In the genomic region with DNA sequence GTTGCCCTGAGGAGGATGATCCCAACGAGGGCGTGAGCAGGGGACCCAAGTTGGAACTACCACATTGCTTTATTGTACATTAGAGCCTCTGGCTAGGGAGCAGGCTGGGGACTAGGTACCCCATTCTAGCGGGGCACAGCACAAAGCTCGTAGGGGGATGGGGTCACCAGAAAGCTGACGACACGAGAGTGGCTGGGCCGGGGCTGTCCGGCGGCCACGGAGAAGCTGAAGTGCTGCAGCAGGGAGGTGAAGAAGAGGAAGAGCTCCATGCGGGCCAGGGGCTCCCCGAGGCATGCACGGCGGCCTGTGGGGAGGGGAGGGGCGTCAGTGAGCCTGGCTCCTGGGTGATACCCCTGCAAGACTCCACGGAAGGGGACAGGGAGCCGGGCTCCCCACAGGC, we compare ENCODE assay signal across 1 cellular context. TPM values are rescaled to one million over a fixed set of nuclear protein-coding genes. Genes with fewer than 3 reads are reported as not detected.
"Had no signal": no experiment of that assay in that cellular context is flagged by ENCODE, and none has a peak within 500 bp of the region (broad histone marks: within the 10 kb centered on the region; RNA-seq: fewer than 3 reads in every experiment).

No MANE protein-coding gene starts in this region.

RNA-seq across cellular contexts. Expression of a gene that starts 9.5 kb away (rescaled TPM):
- polyA plus RNA-seq: IgD-negative memory B cell had no signal
